ENCODE assay signal across 1 cellular context in the genomic region with DNA sequence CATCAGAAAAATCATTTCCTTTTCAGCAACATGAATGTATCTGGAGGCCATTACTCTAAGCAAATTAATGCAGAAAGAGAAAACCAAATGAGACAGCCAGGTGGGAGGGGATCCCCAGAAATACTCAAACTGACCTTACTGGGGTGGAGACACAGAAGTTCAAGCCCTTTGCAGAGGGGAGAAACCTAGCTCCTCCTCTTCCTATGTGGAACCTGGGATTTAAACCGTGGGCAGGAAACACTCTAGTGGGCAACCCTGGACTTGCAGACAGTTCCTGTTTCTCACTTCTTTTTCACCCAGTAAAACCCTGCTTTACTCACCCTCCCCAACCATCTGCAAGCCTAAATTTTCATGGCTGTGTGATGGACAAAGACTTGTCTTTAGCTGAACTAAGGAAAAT.
TF ChIP-seq lines count a peak whose summit lies in the region.

No MANE protein-coding gene starts in this region.

TF ChIP-seq in WTC11, 78 proteins besides CTCF, POLR2A, EP300 and RAD21 (continued from another document):
- TF ChIP-seq, protein P1, sequence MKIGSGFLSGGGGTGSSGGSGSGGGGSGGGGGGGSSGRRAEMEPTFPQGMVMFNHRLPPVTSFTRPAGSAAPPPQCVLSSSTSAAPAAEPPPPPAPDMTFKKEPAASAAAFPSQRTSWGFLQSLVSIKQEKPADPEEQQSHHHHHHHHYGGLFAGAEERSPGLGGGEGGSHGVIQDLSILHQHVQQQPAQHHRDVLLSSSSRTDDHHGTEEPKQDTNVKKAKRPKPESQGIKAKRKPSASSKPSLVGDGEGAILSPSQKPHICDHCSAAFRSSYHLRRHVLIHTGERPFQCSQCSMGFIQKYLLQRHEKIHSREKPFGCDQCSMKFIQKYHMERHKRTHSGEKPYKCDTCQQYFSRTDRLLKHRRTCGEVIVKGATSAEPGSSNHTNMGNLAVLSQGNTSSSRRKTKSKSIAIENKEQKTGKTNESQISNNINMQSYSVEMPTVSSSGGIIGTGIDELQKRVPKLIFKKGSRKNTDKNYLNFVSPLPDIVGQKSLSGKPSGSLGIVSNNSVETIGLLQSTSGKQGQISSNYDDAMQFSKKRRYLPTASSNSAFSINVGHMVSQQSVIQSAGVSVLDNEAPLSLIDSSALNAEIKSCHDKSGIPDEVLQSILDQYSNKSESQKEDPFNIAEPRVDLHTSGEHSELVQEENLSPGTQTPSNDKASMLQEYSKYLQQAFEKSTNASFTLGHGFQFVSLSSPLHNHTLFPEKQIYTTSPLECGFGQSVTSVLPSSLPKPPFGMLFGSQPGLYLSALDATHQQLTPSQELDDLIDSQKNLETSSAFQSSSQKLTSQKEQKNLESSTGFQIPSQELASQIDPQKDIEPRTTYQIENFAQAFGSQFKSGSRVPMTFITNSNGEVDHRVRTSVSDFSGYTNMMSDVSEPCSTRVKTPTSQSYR (CRISPR knock-in tag; IDR thresholded peaks at IDR 0.05) = no peak
- no peak for TF ChIP-seq EMX1 (CRISPR knock-in tag; IDR thresholded peaks at IDR 0.05)
- TF ChIP-seq NR1H2 (CRISPR knock-in tag; IDR thresholded peaks at IDR 0.05) = no peak
- TF ChIP-seq, protein P2, sequence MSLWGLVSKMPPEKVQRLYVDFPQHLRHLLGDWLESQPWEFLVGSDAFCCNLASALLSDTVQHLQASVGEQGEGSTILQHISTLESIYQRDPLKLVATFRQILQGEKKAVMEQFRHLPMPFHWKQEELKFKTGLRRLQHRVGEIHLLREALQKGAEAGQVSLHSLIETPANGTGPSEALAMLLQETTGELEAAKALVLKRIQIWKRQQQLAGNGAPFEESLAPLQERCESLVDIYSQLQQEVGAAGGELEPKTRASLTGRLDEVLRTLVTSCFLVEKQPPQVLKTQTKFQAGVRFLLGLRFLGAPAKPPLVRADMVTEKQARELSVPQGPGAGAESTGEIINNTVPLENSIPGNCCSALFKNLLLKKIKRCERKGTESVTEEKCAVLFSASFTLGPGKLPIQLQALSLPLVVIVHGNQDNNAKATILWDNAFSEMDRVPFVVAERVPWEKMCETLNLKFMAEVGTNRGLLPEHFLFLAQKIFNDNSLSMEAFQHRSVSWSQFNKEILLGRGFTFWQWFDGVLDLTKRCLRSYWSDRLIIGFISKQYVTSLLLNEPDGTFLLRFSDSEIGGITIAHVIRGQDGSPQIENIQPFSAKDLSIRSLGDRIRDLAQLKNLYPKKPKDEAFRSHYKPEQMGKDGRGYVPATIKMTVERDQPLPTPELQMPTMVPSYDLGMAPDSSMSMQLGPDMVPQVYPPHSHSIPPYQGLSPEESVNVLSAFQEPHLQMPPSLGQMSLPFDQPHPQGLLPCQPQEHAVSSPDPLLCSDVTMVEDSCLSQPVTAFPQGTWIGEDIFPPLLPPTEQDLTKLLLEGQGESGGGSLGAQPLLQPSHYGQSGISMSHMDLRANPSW (CRISPR knock-in tag; conservative IDR thresholded peaks at IDR 0.05; ENCODE audit: low read depth) = no peak
- TF ChIP-seq ZNF532 (CRISPR knock-in tag; IDR thresholded peaks at IDR 0.05; ENCODE audit: borderline replicate concordance) = no peak
- TF ChIP-seq, protein P3, sequence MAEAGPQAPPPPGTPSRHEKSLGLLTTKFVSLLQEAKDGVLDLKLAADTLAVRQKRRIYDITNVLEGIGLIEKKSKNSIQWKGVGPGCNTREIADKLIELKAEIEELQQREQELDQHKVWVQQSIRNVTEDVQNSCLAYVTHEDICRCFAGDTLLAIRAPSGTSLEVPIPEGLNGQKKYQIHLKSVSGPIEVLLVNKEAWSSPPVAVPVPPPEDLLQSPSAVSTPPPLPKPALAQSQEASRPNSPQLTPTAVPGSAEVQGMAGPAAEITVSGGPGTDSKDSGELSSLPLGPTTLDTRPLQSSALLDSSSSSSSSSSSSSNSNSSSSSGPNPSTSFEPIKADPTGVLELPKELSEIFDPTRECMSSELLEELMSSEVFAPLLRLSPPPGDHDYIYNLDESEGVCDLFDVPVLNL (CRISPR knock-in tag; IDR thresholded peaks at IDR 0.05; ENCODE audit: borderline replicate concordance, low read depth) = no peak
- no peak for TF ChIP-seq ZNF232 (CRISPR knock-in tag; IDR thresholded peaks at IDR 0.05)
- TF ChIP-seq HMGXB4 (CRISPR knock-in tag; IDR thresholded peaks at IDR 0.05) = no peak
- TF ChIP-seq NR2C2 (CRISPR knock-in tag; IDR thresholded peaks at IDR 0.05) = no peak
- no peak for TF ChIP-seq GRHL2 (CRISPR knock-in tag; IDR thresholded peaks at IDR 0.05; ENCODE audit: insufficient replicate concordance, severe bottlenecking)
- TF ChIP-seq NFE2L1 (CRISPR knock-in tag; IDR thresholded peaks at IDR 0.05) = no peak
TF ChIP-seq in WTC11: peak in this region for 0.
